ENCODE assay signal across 8 cellular contexts in the genomic region with DNA sequence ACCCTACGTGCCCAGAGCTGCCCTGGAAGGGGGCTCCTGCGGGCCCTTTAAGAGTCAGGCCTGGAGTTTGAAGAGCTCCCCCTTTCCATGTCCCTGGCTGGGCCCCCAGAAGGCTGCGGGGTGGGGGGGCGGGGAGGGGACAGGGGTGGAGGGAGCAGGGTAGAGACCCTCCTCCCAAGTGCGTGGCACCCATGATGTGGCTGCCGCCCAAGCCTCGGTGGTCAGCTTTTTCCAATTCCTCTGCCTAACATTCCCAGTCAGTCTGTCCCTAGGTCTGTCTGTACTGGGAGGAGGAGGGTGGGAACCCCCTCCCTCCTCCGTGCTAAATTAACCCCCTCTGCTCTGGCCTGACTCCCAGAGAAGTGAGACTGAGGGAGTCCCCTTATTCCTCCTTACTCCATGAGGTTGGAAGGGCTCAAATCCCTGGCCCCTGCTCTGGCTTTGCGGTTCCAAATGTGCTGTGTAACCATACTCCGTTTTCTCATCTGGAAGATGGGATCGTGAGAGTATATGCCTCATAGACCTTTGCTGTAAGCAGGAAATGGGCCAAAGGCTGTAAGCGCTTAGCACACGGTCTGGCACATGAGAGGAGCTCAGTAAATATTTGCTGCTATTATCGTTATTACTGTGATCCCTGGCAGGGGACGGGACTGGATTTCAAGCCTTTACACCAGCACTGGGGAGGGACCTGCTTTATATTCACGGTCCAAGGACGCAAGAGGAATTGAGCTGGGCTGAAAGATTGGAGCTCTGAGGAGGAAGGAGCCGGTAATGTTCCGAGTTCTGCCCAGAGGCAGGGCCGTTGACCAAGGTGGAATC. TPM values are rescaled to one million over a fixed set of nuclear protein-coding genes. Genes with fewer than 3 reads are reported as not detected.
DNase-seq lines count a peak whose midpoint lies in the region; FAIRE-seq and TF ChIP-seq lines count a peak whose summit lies in the region.

No MANE protein-coding gene starts in this region.

- H3K4me1 ChIP-seq in kidney (ENCODE audit: control insufficient read depth in 1 of 2, insufficient read depth in 1 of 2, low read depth in 1 of 2, low read length in 2 of 2) (peaks cover 0 to 13% of the 10 kb centered on the region in 2 donors), thyroid gland (peaks cover 18 to 46% of the 10 kb centered on the region in 2 donors)

- FAIRE-seq in kidney (lab: Jason Lieb, UNC), result no peak

- H3K4me3 ChIP-seq in kidney (ENCODE audit: low read length in 2 of 2), result no peak overlapping the region
- H3K4me3 ChIP-seq in thyroid gland (replicated peaks in 1 of 3), result peak overlapping the region in 1 of 3 donors; percentile 29

- no peaks in the 10 kb centered on the region for H3K9me3 ChIP-seq in kidney (ENCODE audit: control insufficient read depth in 1 of 2, low read length in 2 of 2)
- no peaks in the 10 kb centered on the region for H3K9me3 ChIP-seq in thyroid gland

- H3K36me3 ChIP-seq in kidney (ENCODE audit: control insufficient read depth in 1 of 2, insufficient read depth in 2 of 2, low read length in 2 of 2) (no peaks in the 10 kb centered on the region), thyroid gland (no peaks in the 10 kb centered on the region)

- H3K4me1 Mint-ChIP-seq in activated T-cell treated with anti-CD3 and anti-CD28 coated beads, Interleukin-2, amount 50 U/mL, for 24 hours (ENCODE audit: low read depth), result peaks cover 50% of the 10 kb centered on the region
- H3K4me1 Mint-ChIP-seq in endothelial cell (ENCODE audit: unreplicated experiment), result peaks cover 11% of the 10 kb centered on the region

- intact Hi-C loops in kidney (cut with DNase I) (no loop called here), thyroid gland (cut with DNase I) (loop anchor here (5.0 kb wide), 1 partner anchor 37 kb away; no protein-coding TSS in a partner anchor)

- TF ChIP-seq POLR2A in thyroid gland (IDR thresholded peaks at IDR 0.05), result no peak

- H3K9me3 Mint-ChIP-seq in activated T-cell treated with anti-CD3 and anti-CD28 coated beads, Interleukin-2, amount 50 U/mL, for 24 hours, result no peaks in the 10 kb centered on the region
- H3K9me3 Mint-ChIP-seq in endothelial cell (ENCODE audit: unreplicated experiment), result no peaks in the 10 kb centered on the region

- H3K9ac ChIP-seq in kidney (ENCODE audit: low read length in 2 of 2), result no peak overlapping the region

- peak overlapping the region; percentile 26 for H3K27ac Mint-ChIP-seq in activated T-cell treated with anti-CD3 and anti-CD28 coated beads, Interleukin-2, amount 50 U/mL, for 24 hours
- no peak overlapping the region for H3K27ac Mint-ChIP-seq in endothelial cell (ENCODE audit: unreplicated experiment)

- no peak for TF ChIP-seq CTCF in kidney (IDR thresholded peaks at IDR 0.05; ENCODE audit: borderline replicate concordance, extremely low read depth, insufficient read depth)
- no peak for TF ChIP-seq CTCF in thyroid gland (IDR thresholded peaks at IDR 0.05)
- TF ChIP-seq CTCF in endothelial cell (IDR thresholded peaks at IDR 0.05; ENCODE audit: unreplicated experiment), result no peak

- H3K27ac ChIP-seq in kidney (ENCODE audit: low read depth in 2 of 2, low read length in 2 of 2) (peak overlapping the region; percentile 25 to 34), thyroid gland (peak overlapping the region; percentile 37 to 81 (median 74))

- WGBS in thyroid gland, 2 donors, result 33 to 37% methylated on average over 13 to 16 of the region's 20 CpGs

- no peak for DNase-seq in activated T-cell treated with anti-CD3 and anti-CD28 coated beads, Interleukin-2, amount 50 U/mL, for 24 hours
- no peak for DNase-seq in activated T-cell treated with anti-CD3 and anti-CD28 coated beads for 4 hours
- DNase-seq in astrocyte of the hippocampus (ENCODE audit: low read depth, low spot score), result peak; percentile 83
- no peak for DNase-seq in kidney
- DNase-seq in thyroid gland, result peak in 1 of 2 donors; percentile 10
- no peak for DNase-seq in endothelial cell (ENCODE audit: low spot score)
- DNase-seq in Ammon's horn (ENCODE audit: low spot score), result no peak
- no peak for DNase-seq in islet precursor cell

- no peaks in the 10 kb centered on the region for H3K27me3 ChIP-seq in thyroid gland

- no peaks in the 10 kb centered on the region for H3K36me3 Mint-ChIP-seq in activated T-cell treated with anti-CD3 and anti-CD28 coated beads, Interleukin-2, amount 50 U/mL, for 24 hours (ENCODE audit: low read depth)
- H3K36me3 Mint-ChIP-seq in endothelial cell (ENCODE audit: low read depth, unreplicated experiment), result peaks cover 5% of the 10 kb centered on the region

- H3K4me3 Mint-ChIP-seq in activated T-cell treated with anti-CD3 and anti-CD28 coated beads, Interleukin-2, amount 50 U/mL, for 24 hours, result no peak overlapping the region
- H3K4me3 Mint-ChIP-seq in endothelial cell (ENCODE audit: unreplicated experiment), result no peak overlapping the region

- H3K27me3 Mint-ChIP-seq in activated T-cell treated with anti-CD3 and anti-CD28 coated beads, Interleukin-2, amount 50 U/mL, for 24 hours, result peaks cover 50% of the 10 kb centered on the region
- peaks cover 13% of the 10 kb centered on the region for H3K27me3 Mint-ChIP-seq in endothelial cell (ENCODE audit: unreplicated experiment)

RNA-seq across cellular contexts. Expression of gene COL16A1, which starts 0.7 kb away (rescaled TPM):
- total RNA-seq in kidney (29.0 TPM), thyroid gland (100 to 1,000 TPM in 2 of 4 donors, 10 to 100 TPM in 2; 61.3 to 121 (median 97.1) TPM), endothelial cell (ENCODE audit: unreplicated experiment) (5.3 TPM)
- 9.2 TPM for polyA plus RNA-seq in kidney (ENCODE audit: insufficient read depth, low read depth, low replicate concordance)

RNA-seq across cellular contexts. Expression of gene ADGRB2, which starts 59.7 kb away (rescaled TPM):
- total RNA-seq in kidney (3.2 TPM), thyroid gland (10 to 100 TPM in 2 of 4 donors, 1 to 10 TPM in 2; 2.4 to 14.3 (median 9.8) TPM), endothelial cell (ENCODE audit: unreplicated experiment) (0.44 TPM)
- 5.3 TPM for polyA plus RNA-seq in kidney (ENCODE audit: insufficient read depth, low read depth, low replicate concordance)

RNA-seq across cellular contexts. Expression of gene PEF1, which starts 59.8 kb away (rescaled TPM):
- 69.0 TPM for total RNA-seq in kidney
- 120 TPM for polyA plus RNA-seq in kidney (ENCODE audit: insufficient read depth, low read depth, low replicate concordance)
- 100 to 1,000 TPM; 180 to 355 (median 312) TPM for total RNA-seq in thyroid gland
- total RNA-seq in endothelial cell (ENCODE audit: unreplicated experiment), result 70.9 TPM
